Comparison of ENCODE assay signal across 9 cellular contexts in genomic region chr21:36310016-36310415, GRCh38. TPM values are rescaled to one million over a fixed set of nuclear protein-coding genes. Genes with fewer than 3 reads are reported as not detected.
DNase-seq lines count a peak whose midpoint lies in the region; ATAC-seq and TF ChIP-seq lines count a peak whose summit lies in the region.
"Had no signal": no experiment of that assay in that cellular context is flagged by ENCODE, and none has a peak within 500 bp of the region (broad histone marks: within the 10 kb centered on the region; RNA-seq: fewer than 3 reads in every experiment).

No MANE protein-coding gene starts in this region.

- peaks cover 0 to 7% of the 10 kb centered on the region in 2 donors for H3K9me3 ChIP-seq in ascending aorta

- H3K27me3 ChIP-seq in ascending aorta: no peaks in the 10 kb centered on the region

- H3K27ac ChIP-seq in ascending aorta (no peak overlapping the region), RWPE1 (no peak overlapping the region)

- no peaks in the 10 kb centered on the region for H3K4me1 ChIP-seq in ascending aorta

- CTCF ChIA-PET in RWPE1 (lab: Yijun Ruan, JAX): interaction anchor here (1.0 kb wide), 1 partner anchor 46 kb away, joined by 3 read pairs; no protein-coding TSS in a partner anchor

- POLR2A ChIA-PET in RWPE1 (lab: Yijun Ruan, JAX; ENCODE audit: low non-redundant PET): no interaction called here

- peaks cover 12% of the 10 kb centered on the region for H3K9me3 Mint-ChIP-seq in T-helper 1 cell treated with Interleukin-12 subunit alpha and Interleukin-12 subunit beta and Interleukin-4 antibody, amounts not matched to agents 30 μg/mL and 1 μg/mL, for 36 hours

- H3K4me1 Mint-ChIP-seq in T-helper 1 cell treated with Interleukin-12 subunit alpha and Interleukin-12 subunit beta and Interleukin-4 antibody, amounts not matched to agents 30 μg/mL and 1 μg/mL, for 36 hours (ENCODE audit: low read depth): no peaks in the 10 kb centered on the region

- peaks cover 2% of the 10 kb centered on the region for H3K36me3 Mint-ChIP-seq in T-helper 1 cell treated with Interleukin-12 subunit alpha and Interleukin-12 subunit beta and Interleukin-4 antibody, amounts not matched to agents 30 μg/mL and 1 μg/mL, for 36 hours (ENCODE audit: low read depth)
- H3K36me3 Mint-ChIP-seq: type B pancreatic cell had no signal

- H3K36me3 ChIP-seq in ascending aorta: no peaks in the 10 kb centered on the region

- intact Hi-C loops in ascending aorta (cut with DNase I) (no loop called here), left cardiac atrium (cut with DNase I) (no loop called here)

- TF ChIP-seq CTCF in ascending aorta (IDR thresholded peaks at IDR 0.05): no peak
- TF ChIP-seq CTCF in RWPE1 (conservative IDR thresholded peaks at IDR 0.05; ENCODE audit: low read depth): no peak

- no peak overlapping the region for H3K4me3 ChIP-seq in ascending aorta

- ATAC-seq in GM18907 (IDR thresholded peaks at IDR 0.05; ENCODE audit: unreplicated experiment): peak; percentile 85
- ATAC-seq in HG02798 (IDR thresholded peaks at IDR 0.05; ENCODE audit: poor library complexity, unreplicated experiment): peak; percentile 63
- ATAC-seq in left cardiac atrium: no peak

- no peak overlapping the region for H3K4me3 Mint-ChIP-seq in T-helper 1 cell treated with Interleukin-12 subunit alpha and Interleukin-12 subunit beta and Interleukin-4 antibody, amounts not matched to agents 30 μg/mL and 1 μg/mL, for 36 hours
- H3K4me3 Mint-ChIP-seq: type B pancreatic cell had no signal

- H3K27ac Mint-ChIP-seq in T-helper 1 cell treated with Interleukin-12 subunit alpha and Interleukin-12 subunit beta and Interleukin-4 antibody, amounts not matched to agents 30 μg/mL and 1 μg/mL, for 36 hours: peak overlapping the region; percentile 45
- H3K27ac Mint-ChIP-seq: type B pancreatic cell had no signal

- peak; percentile 40 to 51 for DNase-seq in stimulated activated CD4-positive, alpha-beta T cell treated with anti-CD3 and anti-CD28 coated beads, Interleukin-2, amount 100 ng/mL, for 24 hours
- DNase-seq in ascending aorta (ENCODE audit: low spot score in 2 of 2) (no peak), RWPE1 (ENCODE audit: low spot score) (no peak), NCI-H128 (lab: John Stamatoyannopoulos, UW; ENCODE audit: unreplicated experiment) (no peak), left cardiac atrium (no peak)

- peaks cover 4% of the 10 kb centered on the region for H3K27me3 Mint-ChIP-seq in T-helper 1 cell treated with Interleukin-12 subunit alpha and Interleukin-12 subunit beta and Interleukin-4 antibody, amounts not matched to agents 30 μg/mL and 1 μg/mL, for 36 hours (ENCODE audit: low read depth)
- H3K27me3 Mint-ChIP-seq: type B pancreatic cell had no signal

RNA-seq across cellular contexts. Expression of gene MORC3, which starts 10.0 kb away (rescaled TPM):
- total RNA-seq in ascending aorta: 7.9 TPM
- total RNA-seq in left cardiac atrium: 10 to 100 TPM; 19.2 to 20.2 TPM

Comparison
In these comparisons a context has a peak if more than half of its experiments do, and no peak if none do; other contexts are left out.
1. ATAC-seq: peak in GM18907 (single experiment) and HG02798 (single experiment); none in left cardiac atrium (0 of 2).
2. DNase-seq: peak in stimulated activated CD4-positive, alpha-beta T cell treated with anti-CD3 and anti-CD28 coated beads, Interleukin-2, amount 100 ng/mL, for 24 hours (2 of 2); none in ascending aorta (0 of 2), RWPE1 (single experiment), NCI-H128 (single experiment) and left cardiac atrium (single experiment).